In the genomic region with DNA sequence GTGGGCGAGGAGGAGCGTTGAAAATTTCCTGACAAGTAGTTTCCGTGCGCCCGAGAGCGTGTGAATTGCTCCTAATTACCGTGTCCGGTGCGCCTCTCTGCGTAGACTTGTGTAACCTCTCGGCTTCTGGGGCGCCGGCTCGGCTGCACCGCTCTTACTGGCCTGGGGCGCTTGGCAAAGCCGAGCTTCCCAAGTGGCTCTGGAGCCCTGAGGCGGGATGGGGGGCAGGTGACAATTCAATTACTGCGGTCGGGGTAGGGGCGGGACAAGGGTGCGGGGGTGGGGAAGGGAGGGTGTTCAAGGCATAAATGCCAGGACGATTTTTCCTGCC, we compare ENCODE assay signal across 9 cellular contexts. TPM values are rescaled to one million over a fixed set of nuclear protein-coding genes. Genes with fewer than 3 reads are reported as not detected.
DNase-seq lines count a peak whose midpoint lies in the region; ATAC-seq and TF ChIP-seq lines count a peak whose summit lies in the region.
"Had no signal": no experiment of that assay in that cellular context is flagged by ENCODE, and none has a peak within 500 bp of the region (broad histone marks: within the 10 kb centered on the region; RNA-seq: fewer than 3 reads in every experiment).

No MANE protein-coding gene starts in this region.

- DNase-seq in NOMO-1 (lab: John Stamatoyannopoulos, UW; ENCODE audit: unreplicated experiment in 2 of 2) (peak; percentile 40 to 47), NOMO-1 treated with dmso at 0.1 percent for 144 hours (lab: John Stamatoyannopoulos, UW; ENCODE audit: unreplicated experiment) (no peak), RKO (ENCODE audit: low spot score) (peak; percentile 80), fibroblast of villous mesenchyme (ENCODE audit: low read depth) (peak; percentile 19)
- DNase-seq: DND-41 had no signal

- no peak for ATAC-seq in HG02588 (IDR thresholded peaks at IDR 0.05; ENCODE audit: unreplicated experiment)
- ATAC-seq in GM18873 (IDR thresholded peaks at IDR 0.05; ENCODE audit: low FRiP score, unreplicated experiment): no peak
- no peak for ATAC-seq in GM21576 (IDR thresholded peaks at IDR 0.05; ENCODE audit: unreplicated experiment)

- H3K9me3 Mint-ChIP-seq in stimulated activated naive CD8-positive, alpha-beta T cell treated with anti-CD3 and anti-CD28 coated beads, Interleukin-15, Interleukin-2, amounts not matched to agents 100 ng/mL and 50 ng/mL, for 24 hours: no peaks in the 10 kb centered on the region

- H3K4me3 ChIP-seq in fibroblast of villous mesenchyme (ENCODE audit: low read depth, low read length): peak overlapping the region; percentile 41

- H3K4me3 Mint-ChIP-seq in stimulated activated naive CD8-positive, alpha-beta T cell treated with anti-CD3 and anti-CD28 coated beads, Interleukin-15, Interleukin-2, amounts not matched to agents 100 ng/mL and 50 ng/mL, for 24 hours: peak overlapping the region; percentile 82

- H3K4me1 Mint-ChIP-seq in stimulated activated naive CD8-positive, alpha-beta T cell treated with anti-CD3 and anti-CD28 coated beads, Interleukin-15, Interleukin-2, amounts not matched to agents 100 ng/mL and 50 ng/mL, for 24 hours (ENCODE audit: low read depth): peaks cover 62% of the 10 kb centered on the region

- H3K27me3 Mint-ChIP-seq in stimulated activated naive CD8-positive, alpha-beta T cell treated with anti-CD3 and anti-CD28 coated beads, Interleukin-15, Interleukin-2, amounts not matched to agents 100 ng/mL and 50 ng/mL, for 24 hours: peaks cover 81% of the 10 kb centered on the region

- H3K36me3 Mint-ChIP-seq in stimulated activated naive CD8-positive, alpha-beta T cell treated with anti-CD3 and anti-CD28 coated beads, Interleukin-15, Interleukin-2, amounts not matched to agents 100 ng/mL and 50 ng/mL, for 24 hours (ENCODE audit: low read depth): no peaks in the 10 kb centered on the region

- no peak overlapping the region for H3K27ac Mint-ChIP-seq in stimulated activated naive CD8-positive, alpha-beta T cell treated with anti-CD3 and anti-CD28 coated beads, Interleukin-15, Interleukin-2, amounts not matched to agents 100 ng/mL and 50 ng/mL, for 24 hours

- no peak for TF ChIP-seq CTCF in fibroblast of villous mesenchyme (IDR thresholded peaks at IDR 0.05; ENCODE audit: insufficient read depth, low read depth, low read length)

RNA-seq across cellular contexts. Expression of a gene that starts 0.4 kb away (rescaled TPM):
- total RNA-seq in fibroblast of villous mesenchyme: 0.32 and 1.3 TPM in 2 replicates
